Comparison of ENCODE assay signal across 2 cellular contexts in genomic region chr11:68130121-68130520, GRCh38.
TF ChIP-seq lines count a peak whose summit lies in the region.

No MANE protein-coding gene starts in this region.

TF ChIP-seq in GM23338, 12 proteins besides CTCF, POLR2A, EP300 and RAD21:
- TF ChIP-seq POLR2AphosphoS5 (IDR thresholded peaks at IDR 0.05; ENCODE audit: low read depth): no peak
- no peak for TF ChIP-seq CREB1 (CRISPR knock-in tag; IDR thresholded peaks at IDR 0.05; ENCODE audit: low read depth)
- TF ChIP-seq EZH2phosphoT487 (IDR thresholded peaks at IDR 0.05; ENCODE audit: unreplicated experiment): no peak
- no peak for TF ChIP-seq REST (IDR thresholded peaks at IDR 0.05; ENCODE audit: unreplicated experiment)
- no peak for TF ChIP-seq JUNB (IDR thresholded peaks at IDR 0.05; ENCODE audit: unreplicated experiment)
- TF ChIP-seq NANOG (IDR thresholded peaks at IDR 0.05; ENCODE audit: borderline replicate concordance): no peak
- TF ChIP-seq ETS1 (IDR thresholded peaks at IDR 0.05): no peak
- no peak for TF ChIP-seq ZNF114 (CRISPR knock-in tag; IDR thresholded peaks at IDR 0.05)
- TF ChIP-seq EZH2 (IDR thresholded peaks at IDR 0.05; ENCODE audit: low read depth, unreplicated experiment): no peak
- no peak for TF ChIP-seq ZNF331 (CRISPR knock-in tag; IDR thresholded peaks at IDR 0.05; ENCODE audit: low read depth)

TF ChIP-seq in H1, 55 proteins besides CTCF, POLR2A, EP300 and RAD21:
- no peak for TF ChIP-seq ATF2 (IDR thresholded peaks at IDR 0.05; ENCODE audit: low read length)
- TF ChIP-seq CHD1 (IDR thresholded peaks at IDR 0.05; ENCODE audit: low read depth, low read length): no peak
- no peak for TF ChIP-seq CTBP2 (IDR thresholded peaks at IDR 0.05; ENCODE audit: borderline replicate concordance, insufficient read depth, insufficient read length, low read length)
- no peak for TF ChIP-seq USF2 (IDR thresholded peaks at IDR 0.05; ENCODE audit: low read length)
- TF ChIP-seq GABPA (IDR thresholded peaks at IDR 0.05; ENCODE audit: borderline replicate concordance, insufficient read depth, low read length): no peak
- TF ChIP-seq BCL11A (IDR thresholded peaks at IDR 0.05; ENCODE audit: low read depth in 2 of 2, low read length in 2 of 2): no peak
- TF ChIP-seq ZNF274 (IDR thresholded peaks at IDR 0.05; ENCODE audit: borderline replicate concordance, extremely low read depth, low read length): no peak
- TF ChIP-seq CHD2 (IDR thresholded peaks at IDR 0.05; ENCODE audit: low read length): no peak
- no peak for TF ChIP-seq MAX (IDR thresholded peaks at IDR 0.05)
- no peak for TF ChIP-seq NANOG (IDR thresholded peaks at IDR 0.05; ENCODE audit: insufficient read depth, low read depth, low read length, poor library complexity, severe bottlenecking)
- TF ChIP-seq SRF (IDR thresholded peaks at IDR 0.05; ENCODE audit: low read depth, low read length): no peak
- TF ChIP-seq KDM1A (IDR thresholded peaks at IDR 0.05; ENCODE audit: borderline replicate concordance, low read length): no peak
- TF ChIP-seq JUN (IDR thresholded peaks at IDR 0.05; ENCODE audit: low read depth, low read length): no peak
- no peak for TF ChIP-seq SP4 (IDR thresholded peaks at IDR 0.05; ENCODE audit: low read length)
- TF ChIP-seq TAF7 (optimal IDR thresholded peaks at IDR 0.05; ENCODE audit: borderline replicate concordance, low read depth, low read length): no peak
